18 cellular contexts compared by ENCODE assay signal in genomic region chr4:151950993-151951726, GRCh38.
"Had no signal": no experiment of that assay in that cellular context is flagged by ENCODE, and none has a peak within 500 bp of the region (broad histone marks: within the 10 kb centered on the region; RNA-seq: fewer than 3 reads in every experiment).

No MANE protein-coding gene starts in this region.

- ATAC-seq: activated CD8-positive, alpha-beta T cell treated with anti-CD3 and anti-CD28 coated beads, Interleukin-2, amount 10 ng/mL, durations not matched to agents 7 days and 5 days; activated naive CD8-positive, alpha-beta T cell treated with anti-CD3 and anti-CD28 coated beads, Interleukin-2, amount 50 U/mL, for 24 hours; left colon had no signal

- H3K27ac ChIP-seq: cardiac muscle cell, psoas muscle, stomach, transverse colon, VCaP had no signal

- DNase-seq: activated CD8-positive, alpha-beta memory T cell treated with anti-CD3 and anti-CD28 coated beads, Interleukin-2, amount 50 U/mL, for 48 hours; activated CD8-positive, alpha-beta T cell treated with anti-CD3 and anti-CD28 coated beads, Interleukin-2, amount 10 ng/mL, durations not matched to agents 7 days and 5 days; activated naive CD4-positive, alpha-beta T cell treated with Interleukin-2 at 50 U/mL for 16 hours; activated naive CD8-positive, alpha-beta T cell treated with anti-CD3 and anti-CD28 coated beads, Interleukin-2, amount 50 U/mL, for 24 hours; effector CD4-positive, alpha-beta T cell; glutamatergic neuron; immature natural killer cell; left colon; nephron progenitor cell; psoas muscle; stimulated activated CD4-positive, alpha-beta T cell treated with anti-CD3 and anti-CD28 coated beads, Interleukin-4, amount 100 ng/mL, for 4 hours; stomach; T1000; transverse colon had no signal

- H3K27ac Mint-ChIP-seq: activated CD8-positive, alpha-beta T cell treated with anti-CD3 and anti-CD28 coated beads, Interleukin-2, amount 10 ng/mL, durations not matched to agents 7 days and 5 days; activated naive CD8-positive, alpha-beta T cell treated with anti-CD3 and anti-CD28 coated beads, Interleukin-2, amount 50 U/mL, for 24 hours; activated T-helper 1 cell treated with anti-CD3 and anti-CD28 coated beads, Interleukin-12 subunit alpha, Interleukin-12 subunit beta, Interleukin-2, Interleukin-4 antibody, amounts not matched to agents 30 ng/mL and 10 ng/mL and 1 ng/mL, durations not matched to agents 14 hours and 24 hours and 36 hours; immature natural killer cell; nephron progenitor cell had no signal

- H3K27me3 ChIP-seq: cardiac muscle cell, stomach, transverse colon had no signal

- H3K27me3 Mint-ChIP-seq: activated naive CD8-positive, alpha-beta T cell treated with anti-CD3 and anti-CD28 coated beads, Interleukin-2, amount 50 U/mL, for 24 hours had no signal

- H3K4me3 ChIP-seq: cardiac muscle cell, psoas muscle, stomach, transverse colon had no signal

- H3K36me3 ChIP-seq: cardiac muscle cell, stomach, transverse colon had no signal

- H3K4me1 ChIP-seq: stomach, transverse colon had no signal

- FAIRE-seq: endothelial cell of umbilical vein had no signal

- H3K4me3 Mint-ChIP-seq: activated CD8-positive, alpha-beta T cell treated with anti-CD3 and anti-CD28 coated beads, Interleukin-2, amount 10 ng/mL, durations not matched to agents 7 days and 5 days; activated naive CD8-positive, alpha-beta T cell treated with anti-CD3 and anti-CD28 coated beads, Interleukin-2, amount 50 U/mL, for 24 hours; activated T-helper 1 cell treated with anti-CD3 and anti-CD28 coated beads, Interleukin-12 subunit alpha, Interleukin-12 subunit beta, Interleukin-2, Interleukin-4 antibody, amounts not matched to agents 30 ng/mL and 10 ng/mL and 1 ng/mL, durations not matched to agents 14 hours and 24 hours and 36 hours; immature natural killer cell; nephron progenitor cell had no signal

- H3K4me1 Mint-ChIP-seq: activated naive CD8-positive, alpha-beta T cell treated with anti-CD3 and anti-CD28 coated beads, Interleukin-2, amount 50 U/mL, for 24 hours; immature natural killer cell had no signal
